6 cellular contexts compared by ENCODE assay signal in genomic region chr11:111878385-111878765, GRCh38. TPM values are rescaled to one million over a fixed set of nuclear protein-coding genes. Genes with fewer than 3 reads are reported as not detected.
DNase-seq lines count a peak whose midpoint lies in the region; ATAC-seq, FAIRE-seq and TF ChIP-seq lines count a peak whose summit lies in the region.

No MANE protein-coding gene starts in this region.

- peak; percentile 4 for ATAC-seq in GM19023 (IDR thresholded peaks at IDR 0.05; ENCODE audit: unreplicated experiment)

- TF ChIP-seq CTCF in ovary (IDR thresholded peaks at IDR 0.05), result no peak

- TF ChIP-seq POLR2A in ovary (IDR thresholded peaks at IDR 0.05), result no peak
- no peak for TF ChIP-seq POLR2A in GM12891 (IDR thresholded peaks at IDR 0.05; ENCODE audit: low read depth, low read length)

- H3K27ac ChIP-seq in ovary, result peak overlapping the region; percentile 65 to 95

- H3K36me3 ChIP-seq in ovary, result no peaks in the 10 kb centered on the region

- intact Hi-C loops in ovary (cut with DNase I), result loop anchor here in 3 of 4 donors (2.0 to 10.0 kb wide), 6 partner anchors 34 to 206 kb away; partner anchors contain the start of genes CRYAB (in 2 of the 3), HSPB2 (in 2 of the 3), SDHD (in 1 of the 3) and TIMM8B (in 1 of the 3)

- H3K27me3 ChIP-seq in ovary, result no peaks in the 10 kb centered on the region

- 0 to 1% (median 0%) methylated on average over 10 of the region's 10 CpGs for WGBS in ovary, 3 donors

- TF ChIP-seq EP300 in ovary (IDR thresholded peaks at IDR 0.05), result no peak

- peaks cover 7% of the 10 kb centered on the region for H3K4me1 ChIP-seq in ovary (ENCODE audit: insufficient read depth)

- DNase-seq in HS-27A (ENCODE audit: low read depth) (peak; percentile 23), cerebellum (ENCODE audit: low spot score) (peak; percentile 28), ovary (no peak), GM12891 (ENCODE audit: insufficient read length, low spot score) (no peak)
- no peak for DNase-seq in stimulated activated CD4-positive, alpha-beta T cell treated with anti-CD3 and anti-CD28 coated beads, Interleukin-1b, Interleukin-23, amount 100 ng/mL, for 48 hours

- peak overlapping the region; percentile 58 for H3K4me3 ChIP-seq in ovary

- FAIRE-seq in GM12891 (lab: Jason Lieb, UNC), result no peak

- H3K9me3 ChIP-seq in ovary, result no peaks in the 10 kb centered on the region

TF ChIP-seq in GM12891, 5 proteins besides CTCF, POLR2A, EP300 and RAD21:
- TF ChIP-seq POU2F2 (IDR thresholded peaks at IDR 0.05; ENCODE audit: low read depth, low read length) (no peak), SPI1 (IDR thresholded peaks at IDR 0.05; ENCODE audit: low read depth, low read length) (no peak), TAF1 (IDR thresholded peaks at IDR 0.05; ENCODE audit: low read depth, low read length) (no peak), PAX5 (IDR thresholded peaks at IDR 0.05; ENCODE audit: insufficient read depth, low read length, severe bottlenecking) (no peak), POLR2AphosphoS5 (IDR thresholded peaks at IDR 0.05; ENCODE audit: low read depth, low read length) (no peak)
TF ChIP-seq in GM12891: peak in this region for 0.

RNA-seq across cellular contexts. Expression of gene FDXACB1, which starts 0.6 kb away (rescaled TPM):
- total RNA-seq in cerebellum, result 5.2 TPM
- total RNA-seq in ovary, result 1 to 10 TPM; 1.3 to 2.9 (median 1.8) TPM
- polyA plus RNA-seq in ovary, result 1 to 10 TPM; 1.4 to 2.8 TPM
- 2.9 TPM for polyA plus RNA-seq in GM12891 (2012; ENCODE audit: low read depth, missing spikeins)

RNA-seq across cellular contexts. Expression of gene CFAP68, which starts 1.0 kb away (rescaled TPM):
- total RNA-seq in cerebellum, result 13.2 TPM
- 10 to 100 TPM; 11.6 to 40.9 (median 21.4) TPM for total RNA-seq in ovary
- 10 to 100 TPM; 28.6 to 70.1 TPM for polyA plus RNA-seq in ovary
- 100 TPM for polyA plus RNA-seq in GM12891 (2012; ENCODE audit: low read depth, missing spikeins)

RNA-seq across cellular contexts. Expression of gene ALG9, which starts 7.0 kb away (rescaled TPM):
- 80.4 TPM for total RNA-seq in cerebellum
- total RNA-seq in ovary, result 10 to 100 TPM; 24.4 to 39.9 (median 29.3) TPM
- 10 to 100 TPM; 12.0 to 43.5 TPM for polyA plus RNA-seq in ovary
- polyA plus RNA-seq in GM12891 (2012; ENCODE audit: low read depth, missing spikeins), result 22.9 TPM

RNA-seq across cellular contexts. Expression of gene CRYAB, which starts 33.2 kb away (rescaled TPM):
- total RNA-seq in cerebellum (6.0 TPM), ovary (100 to 1,000 TPM in 1 of 7 donors, 10 to 100 TPM in 6; 22.7 to 121 (median 72.5) TPM)
- 100 to 1,000 TPM in 1 of 2 donors, 10 to 100 TPM in 1; 69.2 to 301 TPM for polyA plus RNA-seq in ovary
- not detected for polyA plus RNA-seq in GM12891 (2012; ENCODE audit: low read depth, missing spikeins)

RNA-seq across cellular contexts. Expression of gene HSPB2, which starts 34.2 kb away (rescaled TPM):
- total RNA-seq in cerebellum (0.27 TPM), ovary (10 to 100 TPM in 1 of 7 donors, 1 to 10 TPM in 4, under 1 TPM in 1, not detected in 1; 0.34 to 10.3 (median 7.6) TPM)
- polyA plus RNA-seq in ovary, result 10 to 100 TPM in 1 of 2 donors, 1 to 10 TPM in 1; 5.0 to 11.8 TPM
- polyA plus RNA-seq in GM12891 (2012; ENCODE audit: low read depth, missing spikeins), result not detected

Comparison
In these comparisons a context has a peak if more than half of its experiments do, and no peak if none do; other contexts are left out.
1. DNase-seq: peak in HS-27A (single experiment) and cerebellum (single experiment); none in ovary (0 of 5), stimulated activated CD4-positive, alpha-beta T cell treated with anti-CD3 and anti-CD28 coated beads, Interleukin-1b, Interleukin-23, amount 100 ng/mL, for 48 hours (single experiment) and GM12891 (single experiment).